25 cellular contexts compared by ENCODE assay signal in the genomic region with DNA sequence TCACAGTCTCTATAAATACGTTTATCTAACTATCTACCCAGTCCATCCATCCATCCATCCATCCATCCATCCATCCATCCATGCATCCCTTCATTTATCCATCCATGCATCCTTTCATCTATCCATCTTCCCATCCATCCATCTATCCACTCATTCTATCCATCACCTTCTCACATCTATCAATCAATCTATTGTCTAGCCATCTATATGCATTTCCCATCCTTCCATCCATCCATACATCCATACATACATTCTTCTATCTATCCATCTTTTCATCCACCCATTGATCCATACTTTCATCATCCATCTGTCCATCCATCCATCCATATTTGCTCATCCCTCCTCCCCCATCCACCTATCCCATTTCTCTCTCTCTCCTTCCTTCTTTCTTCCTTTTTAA.
"Had no signal": no experiment of that assay in that cellular context is flagged by ENCODE, and none has a peak within 500 bp of the region (broad histone marks: within the 10 kb centered on the region; RNA-seq: fewer than 3 reads in every experiment).

No MANE protein-coding gene starts in this region.

- H3K27me3 ChIP-seq: colonic mucosa had no signal

- FAIRE-seq: endometrium, islet of Langerhans, keratinocyte had no signal

- ATAC-seq: effector memory CD8-positive, alpha-beta T cell; esophagus mucosa; gastrocnemius medialis; heart right ventricle; left cardiac atrium; left lung; left ventricle myocardium superior; lower lobe of right lung had no signal

- DNase-seq: colonic mucosa; cortex of kidney; effector CD8-positive, alpha-beta T cell; effector memory CD8-positive, alpha-beta T cell; endodermal cell; erythroblast; esophagus squamous epithelium; foreskin fibroblast; foreskin melanocyte; gastrocnemius medialis; glutamatergic neuron; head of caudate nucleus; heart right ventricle; hippocampal formation; left cardiac atrium; left lung; left ventricle myocardium superior; lower lobe of right lung; mesendoderm; midbrain had no signal

- H3K36me3 ChIP-seq: colonic mucosa, esophagus squamous epithelium, gastrocnemius medialis, heart right ventricle, left lung, lower lobe of right lung had no signal

- H3K27ac ChIP-seq: colonic mucosa, epithelial cell of prostate, esophagus squamous epithelium, gastrocnemius medialis, heart right ventricle, left lung, lower lobe of right lung had no signal

- H3K9me3 ChIP-seq: colonic mucosa, esophagus squamous epithelium, gastrocnemius medialis, heart right ventricle, left lung, lower lobe of right lung had no signal

- H3K4me3 ChIP-seq: colonic mucosa, esophagus squamous epithelium, gastrocnemius medialis, heart right ventricle, left lung, lower lobe of right lung had no signal

- H3K4me1 ChIP-seq: colonic mucosa, esophagus squamous epithelium, gastrocnemius medialis, heart right ventricle, left lung, lower lobe of right lung had no signal
